Comparison of ENCODE assay signal across 15 cellular contexts in the genomic region with DNA sequence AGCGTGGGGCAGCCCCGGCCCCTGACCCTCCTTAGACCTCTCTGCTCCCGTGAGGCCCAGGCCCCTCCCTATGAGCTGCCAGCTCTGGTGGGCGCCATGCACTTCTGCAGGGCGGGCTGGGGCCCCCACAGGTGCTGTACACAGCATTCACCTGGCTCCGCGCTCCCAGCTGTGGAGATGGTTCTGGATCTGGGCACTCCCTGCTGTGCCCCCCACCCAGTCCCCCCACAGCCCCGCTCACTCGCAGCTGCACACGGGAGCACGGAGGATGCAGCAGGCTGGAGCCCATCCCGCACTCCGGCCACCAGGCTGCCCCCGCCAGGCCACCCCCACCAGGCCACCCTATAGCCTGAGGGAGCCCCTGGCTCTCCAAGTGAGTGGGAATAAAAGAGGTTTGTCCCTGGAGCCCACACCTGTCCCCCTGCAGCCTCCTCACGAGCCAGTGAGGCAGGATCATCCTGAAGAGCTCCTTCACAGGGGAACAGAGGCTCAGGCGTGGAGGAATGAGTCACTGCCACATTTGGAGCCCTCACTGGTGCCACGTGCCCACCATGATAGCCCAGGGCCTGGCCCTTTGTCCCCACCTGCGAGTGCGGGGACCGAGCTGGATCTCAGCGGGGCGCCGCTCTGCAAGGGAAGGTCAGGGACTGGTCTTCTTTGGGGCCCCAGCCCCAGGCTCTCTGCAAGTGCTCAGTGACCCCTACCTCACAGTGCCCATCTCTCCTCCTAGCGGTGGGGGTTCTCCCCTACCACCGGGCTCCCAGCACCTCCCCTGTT. TPM values are rescaled to one million over a fixed set of nuclear protein-coding genes. Genes with fewer than 3 reads are reported as not detected.
DNase-seq lines count a peak whose midpoint lies in the region; ATAC-seq and TF ChIP-seq lines count a peak whose summit lies in the region.
"Had no signal": no experiment of that assay in that cellular context is flagged by ENCODE, and none has a peak within 500 bp of the region (broad histone marks: within the 10 kb centered on the region; RNA-seq: fewer than 3 reads in every experiment).

No MANE protein-coding gene starts in this region.

- POLR2A ChIA-PET in Caco-2 (lab: Charles Lee), result no interaction called here

- H3K36me3 Mint-ChIP-seq in Caco-2 (ENCODE audit: insufficient read depth, unreplicated experiment) (peaks cover 11% of the 10 kb centered on the region), nephron (ENCODE audit: low read depth) (no peaks in the 10 kb centered on the region)
- peaks cover 2% of the 10 kb centered on the region for H3K36me3 Mint-ChIP-seq in T-helper 2 cell treated with Interferon-gamma antibody and Interleukin-4, amounts not matched to agents 5 μg/mL and 100 μg/mL, for 36 hours (ENCODE audit: low read depth)
- H3K36me3 Mint-ChIP-seq: CD14-positive monocyte had no signal

- DNase-seq in Caco-2, result no peak
- no peak for DNase-seq in coronary artery (ENCODE audit: low spot score)
- DNase-seq in T-helper 2 cell treated with Interferon-gamma antibody and Interleukin-4, amounts not matched to agents 5 μg/mL and 100 μg/mL, for 36 hours (ENCODE audit: low spot score), result no peak
- DNase-seq: activated CD8-positive, alpha-beta T cell treated with anti-CD3 and anti-CD28 coated beads, Interleukin-2, amount 10 ng/mL, durations not matched to agents 7 days and 5 days; activated naive CD4-positive, alpha-beta T cell treated with Interleukin-2 at 50 U/mL for 16 hours; central memory CD4-positive, alpha-beta T cell; NCI-H146 had no signal

- TF ChIP-seq CTCF in Caco-2 (IDR thresholded peaks at IDR 0.05; ENCODE audit: insufficient read depth in 1 of 2, low read depth in 1 of 2, low read length in 1 of 2, severe bottlenecking in 1 of 2, unreplicated experiment in 1 of 2), result no peak
- no peak for TF ChIP-seq CTCF in coronary artery (IDR thresholded peaks at IDR 0.05)
- peak in 1 of 3 experiments; percentile 7 for TF ChIP-seq CTCF in nephron (IDR thresholded peaks at IDR 0.05; ENCODE audit: unreplicated experiment in 3 of 3)

- H3K27me3 ChIP-seq in ACC112 (ENCODE audit: insufficient read depth, low read length) (no peaks in the 10 kb centered on the region), Caco-2 (replicated peaks; ENCODE audit: control insufficient read depth, insufficient read depth, low read length) (no peaks in the 10 kb centered on the region)
- H3K27me3 ChIP-seq: stomach had no signal

- H3K9me3 ChIP-seq in Caco-2, result no peaks in the 10 kb centered on the region
- H3K9me3 ChIP-seq: SJSA1, stomach had no signal

- H3K9me3 Mint-ChIP-seq in Caco-2 (ENCODE audit: unreplicated experiment) (no peaks in the 10 kb centered on the region), nephron (no peaks in the 10 kb centered on the region)
- no peaks in the 10 kb centered on the region for H3K9me3 Mint-ChIP-seq in T-helper 2 cell treated with Interferon-gamma antibody and Interleukin-4, amounts not matched to agents 5 μg/mL and 100 μg/mL, for 36 hours
- H3K9me3 Mint-ChIP-seq: CD14-positive monocyte had no signal

- H3K4me1 ChIP-seq in ACC112 (ENCODE audit: control insufficient read depth, insufficient read depth, low read length, unreplicated experiment) (peaks cover 36% of the 10 kb centered on the region), Caco-2 (peaks cover 12% of the 10 kb centered on the region)

- peaks cover 7% of the 10 kb centered on the region for H3K27me3 Mint-ChIP-seq in Caco-2 (ENCODE audit: insufficient read depth, unreplicated experiment)
- no peaks in the 10 kb centered on the region for H3K27me3 Mint-ChIP-seq in nephron (ENCODE audit: low read depth)
- H3K27me3 Mint-ChIP-seq in T-helper 2 cell treated with Interferon-gamma antibody and Interleukin-4, amounts not matched to agents 5 μg/mL and 100 μg/mL, for 36 hours (ENCODE audit: low read depth), result no peaks in the 10 kb centered on the region

- no peak overlapping the region for H3K27ac Mint-ChIP-seq in Caco-2 (ENCODE audit: unreplicated experiment)
- H3K27ac Mint-ChIP-seq in nephron, result peak overlapping the region in 2 of 3 experiments; percentile 87 to 97
- H3K27ac Mint-ChIP-seq in T-helper 2 cell treated with Interferon-gamma antibody and Interleukin-4, amounts not matched to agents 5 μg/mL and 100 μg/mL, for 36 hours, result no peak overlapping the region
- H3K27ac Mint-ChIP-seq: activated CD8-positive, alpha-beta T cell treated with anti-CD3 and anti-CD28 coated beads, Interleukin-2, amount 10 ng/mL, durations not matched to agents 7 days and 5 days had no signal

- no peak overlapping the region for H2AFZ ChIP-seq in ACC112 (ENCODE audit: low read length, unreplicated experiment)

- H3K4me3 ChIP-seq in ACC112 (ENCODE audit: low read depth, low read length), result peak overlapping the region; percentile 83
- no peak overlapping the region for H3K4me3 ChIP-seq in Caco-2 (ENCODE audit: low read depth, low read length)
- H3K4me3 ChIP-seq in coronary artery, result peak overlapping the region; percentile 75
- H3K4me3 ChIP-seq: SJSA1 had no signal

- H3K4me3 Mint-ChIP-seq in Caco-2 (ENCODE audit: unreplicated experiment), result peak overlapping the region; percentile 54
- peak overlapping the region; percentile 93 to 98 (median 96) for H3K4me3 Mint-ChIP-seq in nephron
- no peak overlapping the region for H3K4me3 Mint-ChIP-seq in T-helper 2 cell treated with Interferon-gamma antibody and Interleukin-4, amounts not matched to agents 5 μg/mL and 100 μg/mL, for 36 hours

- BruUV-seq in Caco-2 (replicated peaks; lab: Mats Ljungman, UMichigan), result no TSS peak

- H3K27ac ChIP-seq in ACC112 (ENCODE audit: low read depth, low read length) (no peak overlapping the region), coronary artery (peak overlapping the region; percentile 73 to 89)
- H3K27ac ChIP-seq: SJSA1 had no signal

- no peak for ATAC-seq in GM18505 (IDR thresholded peaks at IDR 0.05; ENCODE audit: unreplicated experiment)
- ATAC-seq in GM18511 (IDR thresholded peaks at IDR 0.05; ENCODE audit: unreplicated experiment), result no peak
- ATAC-seq in HG02884 (IDR thresholded peaks at IDR 0.05; ENCODE audit: unreplicated experiment), result no peak
- ATAC-seq: activated CD8-positive, alpha-beta T cell treated with anti-CD3 and anti-CD28 coated beads, Interleukin-2, amount 10 ng/mL, durations not matched to agents 7 days and 5 days had no signal

- H3K4me1 Mint-ChIP-seq in Caco-2 (ENCODE audit: low read depth, unreplicated experiment) (no peaks in the 10 kb centered on the region), nephron (peaks cover 17% of the 10 kb centered on the region)
- H3K4me1 Mint-ChIP-seq in T-helper 2 cell treated with Interferon-gamma antibody and Interleukin-4, amounts not matched to agents 5 μg/mL and 100 μg/mL, for 36 hours (ENCODE audit: low read depth), result no peaks in the 10 kb centered on the region

- CTCF ChIA-PET in Caco-2 (lab: Charles Lee), result interaction anchor here (0.8 to 0.9 kb wide), 2 partner anchors 23 to 102 kb away, joined by 3 read pairs; no protein-coding TSS in a partner anchor

- no peaks in the 10 kb centered on the region for H3K79me2 ChIP-seq in ACC112 (ENCODE audit: control insufficient read depth, insufficient read depth, low read length, unreplicated experiment)

- no peak for TF ChIP-seq POLR2A in GM18505 (IDR thresholded peaks at IDR 0.05; ENCODE audit: borderline replicate concordance, extremely low read depth, insufficient read depth, insufficient read length)

- H3K36me3 ChIP-seq in ACC112 (ENCODE audit: insufficient read depth, low read length) (no peaks in the 10 kb centered on the region), Caco-2 (ENCODE audit: control insufficient read depth, insufficient read depth, low read length) (no peaks in the 10 kb centered on the region)

- intact Hi-C loops in Caco-2 (cut with micrococcal nuclease; ENCODE audit: unreplicated experiment), result no loop called here

RNA-seq across cellular contexts. Expression of a gene that starts 1.9 kb away (rescaled TPM):
- total RNA-seq in Caco-2 (2022), result 1.6 and 3.2 TPM in 2 replicates

RNA-seq across cellular contexts. Expression of a gene that starts 27.0 kb away (rescaled TPM):
- 99.3 and 105 TPM in 2 replicates for total RNA-seq in Caco-2 (2022)

RNA-seq across cellular contexts. Expression of a gene that starts 36.5 kb away (rescaled TPM):
- total RNA-seq in Caco-2 (2022), result 70.8 TPM in 2 replicates

Comparison
In these comparisons a context has a peak if more than half of its experiments do, and no peak if none do; other contexts are left out.
1. H3K27ac Mint-ChIP-seq: peak in nephron (2 of 3); none in Caco-2 (single experiment) and T-helper 2 cell treated with Interferon-gamma antibody and Interleukin-4, amounts not matched to agents 5 μg/mL and 100 μg/mL, for 36 hours (single experiment).